8 cellular contexts compared by ENCODE assay signal in genomic region chr7:92404170-92404614, GRCh38. TPM values are rescaled to one million over a fixed set of nuclear protein-coding genes. Genes with fewer than 3 reads are reported as not detected.
DNase-seq lines count a peak whose midpoint lies in the region; ATAC-seq and TF ChIP-seq lines count a peak whose summit lies in the region.

No MANE protein-coding gene starts in this region.

- no peak overlapping the region for H3K9ac ChIP-seq in mesenchymal stem cell (ENCODE audit: low read length)

- H3K4me3 Mint-ChIP-seq in CD4-positive, CD25-positive, alpha-beta regulatory T cell = no peak overlapping the region
- no peak overlapping the region for H3K4me3 Mint-ChIP-seq in Calu3 (ENCODE audit: low read depth, unreplicated experiment)

- H4K8ac ChIP-seq in mesenchymal stem cell (ENCODE audit: low read length) = no peak overlapping the region

- H3K14ac ChIP-seq in mesenchymal stem cell (ENCODE audit: low read length in 2 of 2) = no peak overlapping the region

- peak in 1 of 2 donors; percentile 37 for ATAC-seq in CD4-positive, CD25-positive, alpha-beta regulatory T cell (ENCODE audit: low read depth in 2 of 2)

- peaks cover 1% of the 10 kb centered on the region for H3K79me1 ChIP-seq in mesenchymal stem cell (replicated peaks; ENCODE audit: low read length, poor library complexity, severe bottlenecking)

- no peaks in the 10 kb centered on the region for H3K27me3 Mint-ChIP-seq in CD4-positive, CD25-positive, alpha-beta regulatory T cell
- no peaks in the 10 kb centered on the region for H3K27me3 Mint-ChIP-seq in Calu3 (ENCODE audit: unreplicated experiment)

- H3K4me1 Mint-ChIP-seq in CD4-positive, CD25-positive, alpha-beta regulatory T cell = peaks cover 4 to 14% (median 13%) of the 10 kb centered on the region in 4 donors
- no peaks in the 10 kb centered on the region for H3K4me1 Mint-ChIP-seq in Calu3 (ENCODE audit: low read depth, unreplicated experiment)

- TF ChIP-seq CTCF in Calu3 (IDR thresholded peaks at IDR 0.05; ENCODE audit: unreplicated experiment) = no peak

- no peak overlapping the region for H2AFZ ChIP-seq in mesenchymal stem cell (ENCODE audit: low read depth, low read length)

- H2BK5ac ChIP-seq in mesenchymal stem cell (ENCODE audit: low read depth, low read length, poor library complexity, severe bottlenecking) = no peak overlapping the region

- H3K18ac ChIP-seq in mesenchymal stem cell (ENCODE audit: low read depth in 1 of 2, low read length in 2 of 2) = no peak overlapping the region

- no peak overlapping the region for H4K91ac ChIP-seq in mesenchymal stem cell (ENCODE audit: low read length)

- CTCF ChIA-PET in Calu3 (lab: Charles Lee) = no interaction called here

- H2AK5ac ChIP-seq in mesenchymal stem cell (ENCODE audit: low read length, severe bottlenecking) = no peak overlapping the region

- H2BK12ac ChIP-seq in mesenchymal stem cell (ENCODE audit: low read length in 2 of 2) = no peak overlapping the region

- no peaks in the 10 kb centered on the region for H3K27me3 ChIP-seq in CD4-positive, CD25-positive, alpha-beta regulatory T cell (ENCODE audit: control insufficient read depth, insufficient read depth, low read length)
- no peaks in the 10 kb centered on the region for H3K27me3 ChIP-seq in mesenchymal stem cell (ENCODE audit: control insufficient read depth in 1 of 2, insufficient read depth in 1 of 2, low read length in 2 of 2)

- WGBS in mesenchymal stem cell = 90% methylated on average over 6 of the region's 6 CpGs

- H3K4me1 ChIP-seq in CD4-positive, CD25-positive, alpha-beta regulatory T cell (ENCODE audit: control insufficient read depth, insufficient read depth, low read length, poor library complexity, severe bottlenecking) = no peaks in the 10 kb centered on the region
- H3K4me1 ChIP-seq in mesenchymal stem cell (ENCODE audit: control insufficient read depth, insufficient read depth, low read depth, low read length) = no peaks in the 10 kb centered on the region

- H3K4ac ChIP-seq in mesenchymal stem cell (ENCODE audit: low read depth in 1 of 2, low read length in 2 of 2) = no peak overlapping the region

- peak overlapping the region in 2 of 3 donors; percentile 3 to 78 for H3K27ac Mint-ChIP-seq in CD4-positive, CD25-positive, alpha-beta regulatory T cell
- no peak overlapping the region for H3K27ac Mint-ChIP-seq in Calu3 (ENCODE audit: unreplicated experiment)

- H3K27ac ChIP-seq in CD4-positive, CD25-positive, alpha-beta regulatory T cell (ENCODE audit: insufficient read depth, low read length, poor library complexity, severe bottlenecking) = no peak overlapping the region
- no peak overlapping the region for H3K27ac ChIP-seq in mesenchymal stem cell (ENCODE audit: low read length, poor library complexity, severe bottlenecking)

- peaks cover 5% of the 10 kb centered on the region for H3K36me3 Mint-ChIP-seq in CD4-positive, CD25-positive, alpha-beta regulatory T cell
- H3K36me3 Mint-ChIP-seq in Calu3 (ENCODE audit: insufficient read depth, unreplicated experiment) = no peaks in the 10 kb centered on the region

- peaks cover 0 to 3% (median 0%) of the 10 kb centered on the region in 7 donors for H3K9me3 Mint-ChIP-seq in CD4-positive, CD25-positive, alpha-beta regulatory T cell
- H3K9me3 Mint-ChIP-seq in Calu3 (ENCODE audit: low read depth, unreplicated experiment) = no peaks in the 10 kb centered on the region

- no peak overlapping the region for H3K23ac ChIP-seq in mesenchymal stem cell (ENCODE audit: low read length in 2 of 2)

- H3K4me3 ChIP-seq in CD4-positive, CD25-positive, alpha-beta regulatory T cell (ENCODE audit: low read depth, low read length) = no peak overlapping the region
- H3K4me3 ChIP-seq in mesenchymal stem cell (ENCODE audit: insufficient read depth in 1 of 2, low read depth in 1 of 2, low read length in 2 of 2) = no peak overlapping the region

- no TSS peak for BruUV-seq in Calu3 (replicated peaks; lab: Mats Ljungman, UMichigan)

- no peak overlapping the region for H2BK120ac ChIP-seq in mesenchymal stem cell (ENCODE audit: low read depth, low read length)

- intact Hi-C loops in Calu3 (cut with micrococcal nuclease; ENCODE audit: unreplicated experiment) = no loop called here
- intact Hi-C loops in cardiac septum (cut with DNase I) = no loop called here

- no peak overlapping the region for H2BK15ac ChIP-seq in mesenchymal stem cell (ENCODE audit: low read depth, poor library complexity, severe bottlenecking)

- H3K4me2 ChIP-seq in mesenchymal stem cell (ENCODE audit: low read length, poor library complexity, severe bottlenecking) = no peak overlapping the region

- H3K36me3 ChIP-seq in CD4-positive, CD25-positive, alpha-beta regulatory T cell (ENCODE audit: control insufficient read depth, insufficient read depth, low read length) = peaks cover 11% of the 10 kb centered on the region
- peaks cover 3 to 16% of the 10 kb centered on the region in 2 experiments for H3K36me3 ChIP-seq in mesenchymal stem cell (ENCODE audit: control insufficient read depth in 1 of 2, insufficient read depth in 2 of 2, low read depth in 1 of 2, low read length in 2 of 2)

- DNase-seq in CD4-positive, CD25-positive, alpha-beta regulatory T cell = peak in 1 of 3 donors; percentile 46
- DNase-seq in M059J (ENCODE audit: low read depth) (peak; percentile 8), left kidney (ENCODE audit: low read depth, low spot score) (peak; percentile 11), NAMALWA (ENCODE audit: low spot score) (no peak), mesenchymal stem cell (no peak), Calu3 (no peak), cardiac septum (ENCODE audit: low spot score) (no peak)
- DNase-seq in activated CD8-positive, alpha-beta memory T cell treated with anti-CD3 and anti-CD28 coated beads, Interleukin-2, amount 50 U/mL, for 24 hours (ENCODE audit: extremely low read depth) = peak; percentile 6

- no peaks in the 10 kb centered on the region for H3K9me3 ChIP-seq in CD4-positive, CD25-positive, alpha-beta regulatory T cell (ENCODE audit: control insufficient read depth in 2 of 2, low read length in 2 of 2)
- no peaks in the 10 kb centered on the region for H3K9me3 ChIP-seq in mesenchymal stem cell (ENCODE audit: control insufficient read depth, low read length)

RNA-seq across cellular contexts. Expression of gene GATAD1, which starts 43.1 kb away (rescaled TPM):
- 17.8 TPM for total RNA-seq in CD4-positive, CD25-positive, alpha-beta regulatory T cell
- 1 to 10 TPM; 5.9 to 7.9 (median 6.6) TPM for polyA plus RNA-seq in CD4-positive, CD25-positive, alpha-beta regulatory T cell
- 15.3 and 24.5 TPM in 2 replicates for total RNA-seq in M059J (2014; rRNA removed; shearing (Covaris generic))
- polyA plus RNA-seq in mesenchymal stem cell (2013, experiment 1 of 2) = 29.5 TPM
- 29.2 TPM for polyA plus RNA-seq in mesenchymal stem cell (2013, experiment 2 of 2)
- total RNA-seq in Calu3 (2022) = 22.5 and 26.0 TPM in 2 replicates
- total RNA-seq in cardiac septum = 16.7 TPM

Comparison
In these comparisons a context has a peak if more than half of its experiments do, and no peak if none do; other contexts are left out.
1. DNase-seq: peak in M059J (single experiment), activated CD8-positive, alpha-beta memory T cell treated with anti-CD3 and anti-CD28 coated beads, Interleukin-2, amount 50 U/mL, for 24 hours (single experiment) and left kidney (single experiment); none in NAMALWA (single experiment), mesenchymal stem cell (single experiment), Calu3 (single experiment) and cardiac septum (single experiment).